ENCODE assay signal across 1 cellular context in genomic region chr5:138706655-138707480, GRCh38.
TF ChIP-seq lines count a peak whose summit lies in the region.

No MANE protein-coding gene starts in this region.

TF ChIP-seq in K562, 482 proteins besides CTCF, POLR2A, EP300 and RAD21 (continued from another document):
- TF ChIP-seq CREB3 (tag; conservative IDR thresholded peaks at IDR 0.05; ENCODE audit: low read depth): no peak
- TF ChIP-seq SPI1 (IDR thresholded peaks at IDR 0.05; ENCODE audit: borderline replicate concordance, low read depth, low read length): peak; percentile 89
- peak; percentile 40 for TF ChIP-seq RBM25 (IDR thresholded peaks at IDR 0.05; ENCODE audit: low read depth, low read length, severe bottlenecking)
- TF ChIP-seq NR2C2 (CRISPR knock-in tag; IDR thresholded peaks at IDR 0.05): no peak
- no peak for TF ChIP-seq NR2C2 (tag; IDR thresholded peaks at IDR 0.05)
- TF ChIP-seq ZNF121 (CRISPR knock-in tag; conservative IDR thresholded peaks at IDR 0.05): no peak
- peak; percentile 10; the same call in 1 of the 2 replicates for TF ChIP-seq JUND (IDR thresholded peaks at IDR 0.05; ENCODE audit: borderline replicate concordance, low read depth, low read length)
- 0 out of 3 replicates have a peak, but pooled peaks have one; percentile 14 for TF ChIP-seq JUND (tag; IDR thresholded peaks at IDR 0.05; ENCODE audit: borderline replicate concordance, low read depth, low read length)
- TF ChIP-seq NFE2 (IDR thresholded peaks at IDR 0.05; ENCODE audit: low read depth): 0 out of 2 replicates have a peak, but pooled peaks have one; percentile 22
- no peak for TF ChIP-seq DLX4 (CRISPR knock-in tag; IDR thresholded peaks at IDR 0.05)
- no peak for TF ChIP-seq ELK1 (CRISPR knock-in tag; IDR thresholded peaks at IDR 0.05)
- no peak for TF ChIP-seq NFE2L1 (tag; IDR thresholded peaks at IDR 0.05; ENCODE audit: borderline replicate concordance, low read depth)
- TF ChIP-seq ZNF77 (CRISPR knock-in tag; IDR thresholded peaks at IDR 0.05): no peak
